In genomic region chr2:173740639-173741038, GRCh38 we compare ENCODE assay signal across 26 cellular contexts.
"Had no signal": no experiment of that assay in that cellular context is flagged by ENCODE, and none has a peak within 500 bp of the region (broad histone marks: within the 10 kb centered on the region; RNA-seq: fewer than 3 reads in every experiment).

No MANE protein-coding gene starts in this region.

- FAIRE-seq: kidney, pancreas, small intestine, urothelium cell line had no signal

- H3K36me3 ChIP-seq: left lung, lower lobe of right lung, pancreas, prostate gland, sigmoid colon, spleen, suprapubic skin, thoracic aorta, tibial artery, upper lobe of right lung had no signal

- H3K27ac ChIP-seq: left lung, lower lobe of right lung, pancreas, prostate gland, sigmoid colon, spleen, suprapubic skin, thoracic aorta, tibial artery, upper lobe of right lung had no signal

- H3K4me1 ChIP-seq: left lung, lower lobe of right lung, pancreas, prostate gland, sigmoid colon, spleen, suprapubic skin, tibial artery, upper lobe of right lung had no signal

- H3K27me3 ChIP-seq: pancreas, sigmoid colon, suprapubic skin, upper lobe of right lung had no signal

- DNase-seq: hippocampal formation; kidney; left colon; left lung; lower lobe of right lung; mammary epithelial cell; mesenchymal stem cell; naive thymus-derived CD8-positive, alpha-beta T cell; nucleus accumbens; pancreas; posterior cingulate gyrus; retina; right cardiac atrium; sigmoid colon; small intestine; spleen; stimulated activated CD4-positive, alpha-beta T cell treated with anti-CD3 and anti-CD28 coated beads, Interleukin-4, amount 100 ng/mL, for 24 hours; stimulated activated naive CD4-positive, alpha-beta T cell; tibial artery; trophoblast cell; upper lobe of right lung had no signal

- H3K4me3 ChIP-seq: left lung, lower lobe of right lung, pancreas, prostate gland, sigmoid colon, spleen, suprapubic skin, thoracic aorta, tibial artery, upper lobe of right lung had no signal

- ATAC-seq: left colon; left lung; lower lobe of right lung; naive thymus-derived CD8-positive, alpha-beta T cell; pancreas; right cardiac atrium; stimulated activated effector memory CD8-positive, alpha-beta T cell treated with anti-CD3 and anti-CD28 coated beads, Interleukin-12 subunit alpha, Interleukin-12 subunit beta, amount 100 ng/mL, for 72 hours; upper lobe of right lung had no signal

- H3K9me3 ChIP-seq: left lung, lower lobe of right lung, pancreas, prostate gland, sigmoid colon, suprapubic skin, thoracic aorta, tibial artery, upper lobe of right lung had no signal
